In genomic region chr19:53333466-53334449, GRCh38 we compare ENCODE assay signal across 8 cellular contexts. TPM values are rescaled to one million over a fixed set of nuclear protein-coding genes. Genes with fewer than 3 reads are reported as not detected.
A peak's percentile ranks its signal among the peaks of the same experiment; 100 is the strongest.
DNase-seq lines count a peak whose midpoint lies in the region; ATAC-seq and TF ChIP-seq lines count a peak whose summit lies in the region.

Gene ZNF845, plus strand, starts transcription at chr19:53333749. Its CDS starts 7,559 bp downstream, at chr19:53341308.

- peak; percentile 93 for ATAC-seq in HG02588 (IDR thresholded peaks at IDR 0.05; ENCODE audit: unreplicated experiment)

- H3K4me3 Mint-ChIP-seq in type B pancreatic cell = peak within 1 kb of the TSS; percentile 88

- no peaks in the 10 kb centered on the region; the same call in 1 of the 2 replicates for H3K9me3 ChIP-seq in SU-DHL-6 (ENCODE audit: insufficient read depth, low read length)

- H3K36me3 Mint-ChIP-seq in type B pancreatic cell = no peaks in the 10 kb centered on the region

- DNase-seq in GM10266 (ENCODE audit: extremely low spot score) = peak; percentile 86
- DNase-seq in NCI-H1092 treated with DMSO at 0.1 percent for 48 hours (lab: John Stamatoyannopoulos, UW) = peak; percentile 59
- peak; percentile 89 for DNase-seq in activated naive CD8-positive, alpha-beta T cell treated with anti-CD3 and anti-CD28 coated beads, Interleukin-2, amount 50 U/mL, for 16 hours (ENCODE audit: low read depth, low spot score)
- DNase-seq in cardiac septum (ENCODE audit: low spot score) = peak; percentile 98
- peak; percentile 85 for DNase-seq in pons (ENCODE audit: low spot score)
- peak; percentile 98 for DNase-seq in type B pancreatic cell (ENCODE audit: extremely low spot score, unreplicated experiment)

- H4K20me1 ChIP-seq in SU-DHL-6 (ENCODE audit: low read depth, low read length) = no peaks in the 10 kb centered on the region

- no peaks in the 10 kb centered on the region for H3K36me3 ChIP-seq in SU-DHL-6 (ENCODE audit: low read length)

- no peaks in the 10 kb centered on the region for H3K27me3 ChIP-seq in SU-DHL-6 (ENCODE audit: low read length)

- peak within 1 kb of the TSS; percentile 97 for H2AFZ ChIP-seq in SU-DHL-6 (ENCODE audit: low read depth, low read length, severe bottlenecking)

- peaks cover 31% of the 10 kb centered on the region for H3K79me2 ChIP-seq in SU-DHL-6 (ENCODE audit: insufficient read depth, low read length)

- H3K9me2 ChIP-seq in SU-DHL-6 (replicated peaks; ENCODE audit: insufficient read depth, low read length) = no peaks in the 10 kb centered on the region

- H3K4me2 ChIP-seq in SU-DHL-6 (ENCODE audit: low read depth, low read length, poor library complexity, severe bottlenecking) = peak within 1 kb of the TSS; percentile 89

- H3K27ac ChIP-seq in SU-DHL-6 (ENCODE audit: low read depth, low read length) = peak within 1 kb of the TSS; percentile 41

- intact Hi-C loops in cardiac septum (cut with DNase I) = loop anchor here (5.0 to 10.0 kb wide), 2 partner anchors 76 to 139 kb away; partner anchors contain the start of genes VN1R2 and ZNF665

- H3K27me3 Mint-ChIP-seq in type B pancreatic cell = peaks cover 4% of the 10 kb centered on the region

- H3K9me3 Mint-ChIP-seq in type B pancreatic cell = peaks cover 10% of the 10 kb centered on the region

- H3K4me3 ChIP-seq in SU-DHL-6 (ENCODE audit: insufficient read depth, low read length, poor library complexity, severe bottlenecking) = peak within 1 kb of the TSS; percentile 96

- no peaks in the 10 kb centered on the region for H3F3A ChIP-seq in SU-DHL-6 (ENCODE audit: insufficient read depth)

- peak within 1 kb of the TSS; percentile 92 for H3K9ac ChIP-seq in SU-DHL-6 (ENCODE audit: low read length)

- TF ChIP-seq CTCF in GM10266 (IDR thresholded peaks at IDR 0.05; ENCODE audit: control insufficient read depth, insufficient read depth, low read depth, missing control alignments) (no peak), SU-DHL-6 (IDR thresholded peaks at IDR 0.05; ENCODE audit: insufficient read depth, low read length, poor library complexity, severe bottlenecking) (no peak), type B pancreatic cell (conservative IDR thresholded peaks at IDR 0.05) (no peak)

- peaks cover 5% of the 10 kb centered on the region for H3K4me1 Mint-ChIP-seq in type B pancreatic cell (ENCODE audit: unreplicated experiment)

- H3K27ac Mint-ChIP-seq in type B pancreatic cell = peak within 1 kb of the TSS; percentile 91

RNA-seq across cellular contexts. Expression of gene ZNF845, which starts in this region (rescaled TPM):
- total RNA-seq in cardiac septum (3.2 TPM), type B pancreatic cell (ENCODE audit: low replicate concordance) (9.3 and 12.0 TPM in 2 replicates)

Comparison
In these comparisons a context has a peak if more than half of its experiments do, and no peak if none do; other contexts are left out.
1. Peak in every context shown above with its lines: DNase-seq, ATAC-seq, H3K4me3 ChIP-seq and H3K27ac ChIP-seq.